15 cellular contexts compared by ENCODE assay signal in the genomic region with DNA sequence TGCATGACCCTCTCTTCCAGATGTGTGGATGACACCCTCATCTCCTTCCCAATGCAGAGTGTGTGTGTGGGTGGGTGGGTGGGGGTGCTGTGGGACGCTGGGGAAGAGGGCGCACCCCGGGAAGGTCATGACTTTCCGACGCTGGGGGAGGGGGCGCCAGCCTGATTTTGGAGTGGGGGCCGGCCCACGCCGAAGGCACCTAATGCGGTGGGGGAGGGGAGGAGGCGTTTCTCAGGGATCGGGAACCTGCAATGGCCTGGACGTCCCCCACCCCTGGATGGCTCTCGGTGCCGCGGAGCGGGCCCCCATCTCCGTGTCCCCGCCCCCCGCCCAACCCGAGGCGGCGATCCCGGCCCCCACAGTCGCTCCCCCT. TPM values are rescaled to one million over a fixed set of nuclear protein-coding genes. Genes with fewer than 3 reads are reported as not detected.
DNase-seq lines count a peak whose midpoint lies in the region; ATAC-seq, FAIRE-seq and TF ChIP-seq lines count a peak whose summit lies in the region.
"Had no signal": no experiment of that assay in that cellular context is flagged by ENCODE, and none has a peak within 500 bp of the region (broad histone marks: within the 10 kb centered on the region; RNA-seq: fewer than 3 reads in every experiment).

No MANE protein-coding gene starts in this region.

- peak overlapping the region; percentile 53 to 83; a peak in 5 of 6 replicates for H3K27ac ChIP-seq in A549
- H3K27ac ChIP-seq in HCT116 (ENCODE audit: low read depth, low read length): no peak overlapping the region
- H3K27ac ChIP-seq in caudate nucleus (ENCODE audit: low read depth, low read length): peak overlapping the region; percentile 96
- H3K27ac ChIP-seq: C4-2B, thyroid gland had no signal

- CTCF ChIA-PET in A549 (lab: Yijun Ruan, JAX) (interaction anchor here (0.7 to 1.3 kb wide), 4 partner anchors 11 to 35 kb away, joined by 3 to 9 read pairs (median 3); no protein-coding TSS in a partner anchor), HCT116 (lab: Charles Lee) (interaction anchor here (1.2 kb wide), 1 partner anchor 12 kb away, joined by 3 read pairs; no protein-coding TSS in a partner anchor)

- no peak overlapping the region for H3K27ac Mint-ChIP-seq in neural crest cell (ENCODE audit: unreplicated experiment)
- H3K27ac Mint-ChIP-seq: natural killer cell had no signal

- DNase-seq in A549 (ENCODE audit: low read depth in 1 of 2, low spot score in 1 of 2): no peak
- no peak for DNase-seq in HCT116 (ENCODE audit: low read depth, low spot score)
- peak in 5 of 61 donors; percentile 27 to 71 (median 60) for DNase-seq in caudate nucleus (lab: John Stamatoyannopoulos, UW)
- no peak for DNase-seq in neural crest cell (ENCODE audit: low read depth, low spot score)
- no peak for DNase-seq in NCI-H2081 treated with DMSO at 0.1 percent for 48 hours (lab: John Stamatoyannopoulos, UW)
- no peak for DNase-seq in pons (ENCODE audit: low spot score)
- no peak for DNase-seq in DMS79 treated with DMSO at 0.1 percent for 48 hours (lab: John Stamatoyannopoulos, UW)
- DNase-seq: activated CD4-positive, CD25-positive, alpha-beta regulatory T cell treated with anti-CD3 and anti-CD28 coated beads, Interleukin-2, amount 50 U/mL, for 72 hours; activated naive CD4-positive, alpha-beta T cell; effector memory CD4-positive, alpha-beta T cell; natural killer cell had no signal

- WGBS in A549 (ENCODE audit: missing lambda C conversion rate): 8% methylated on average over 9 of the region's 25 CpGs

- H3K9me3 Mint-ChIP-seq in neural crest cell: no peaks in the 10 kb centered on the region
- H3K9me3 Mint-ChIP-seq: natural killer cell had no signal

- no peak for FAIRE-seq in A549 (lab: Jason Lieb, UNC)

- H3K9me3 ChIP-seq in A549 (no peaks in the 10 kb centered on the region), HCT116 (ENCODE audit: control insufficient read depth in 1 of 2, insufficient read depth in 1 of 2, low read depth in 1 of 2, low read length in 2 of 2) (no peaks in the 10 kb centered on the region)
- H3K9me3 ChIP-seq: thyroid gland had no signal

- H3K4me2 ChIP-seq in A549 (peak overlapping the region; percentile 99), HCT116 (ENCODE audit: low read length) (peak overlapping the region; percentile 78)

- POLR2A ChIA-PET in A549 (lab: Yijun Ruan, JAX) (no interaction called here), HCT116 (lab: Charles Lee) (interaction anchor here (0.9 kb wide), 1 partner anchor 13 kb away, joined by 4 read pairs; no protein-coding TSS in a partner anchor)

- H3K4me1 Mint-ChIP-seq in neural crest cell: peaks cover 35% of the 10 kb centered on the region

- ATAC-seq in A549: no peak
- ATAC-seq in HCT116: peak; percentile 11; the same call in 1 of the 2 replicates
- no peak for ATAC-seq in GM18909 (IDR thresholded peaks at IDR 0.05; ENCODE audit: poor library complexity, unreplicated experiment)

- TF ChIP-seq CTCF in A549 (IDR thresholded peaks at IDR 0.05) (no peak), HCT116 (IDR thresholded peaks at IDR 0.05 in 2 of 3, conservative IDR thresholded peaks at IDR 0.05 in 1 of 3; ENCODE audit: borderline replicate concordance in 1 of 3, insufficient read depth in 1 of 3, low read depth in 2 of 3, low read length in 2 of 3) (no peak), neural crest cell (conservative IDR thresholded peaks at IDR 0.05) (no peak)

- TF ChIP-seq EP300 in A549 (IDR thresholded peaks at IDR 0.05): no peak

- TF ChIP-seq RAD21 in A549 (conservative IDR thresholded peaks at IDR 0.05 in 1 of 2, IDR thresholded peaks at IDR 0.05 in 1 of 2) (no peak), HCT116 (IDR thresholded peaks at IDR 0.05; ENCODE audit: low read depth) (no peak)

- no peaks in the 10 kb centered on the region for H4K20me1 ChIP-seq in HCT116 (ENCODE audit: insufficient read depth)

- intact Hi-C loops in HCT116 (cut with micrococcal nuclease): no loop called here

- no peak overlapping the region for H2AFZ ChIP-seq in HCT116 (ENCODE audit: low read depth, low read length, poor library complexity, severe bottlenecking)

- RAD21 ChIA-PET in HCT116 (lab: Charles Lee; ENCODE audit: low non-redundant PET in 1 of 2, low total read pairs in 2 of 2, uncharacterized antibody in 2 of 2, unreplicated experiment in 2 of 2): no interaction called here

- H3K9me2 ChIP-seq in HCT116 (ENCODE audit: insufficient read depth): no peaks in the 10 kb centered on the region

- no TSS peak for BruUV-seq in HCT116 (replicated peaks; lab: Mats Ljungman, UMichigan)

- peak overlapping the region; percentile 71 for H3K4me3 Mint-ChIP-seq in neural crest cell
- H3K4me3 Mint-ChIP-seq: natural killer cell had no signal

- H3K36me3 ChIP-seq in HCT116 (ENCODE audit: control insufficient read depth in 1 of 2, insufficient read depth in 2 of 2, low read length in 2 of 2): no peaks in the 10 kb centered on the region
- H3K36me3 ChIP-seq: thyroid gland had no signal

- peak overlapping the region; percentile 42; the same call in 1 of the 2 replicates for H3K9ac ChIP-seq in HCT116 (ENCODE audit: low read length)

- H3K4me1 ChIP-seq in A549: peaks cover 12% of the 10 kb centered on the region
- H3K4me1 ChIP-seq in HCT116 (ENCODE audit: control insufficient read depth in 1 of 2, insufficient read depth in 2 of 2, low read length in 2 of 2): peaks cover 13 to 30% of the 10 kb centered on the region in 2 experiments

- H3K79me2 ChIP-seq in HCT116 (ENCODE audit: insufficient read depth, low read length): no peaks in the 10 kb centered on the region

- peak overlapping the region; percentile 61 for H3K4me3 ChIP-seq in A549
- peak overlapping the region; percentile 51 to 56 for H3K4me3 ChIP-seq in HCT116 (replicated peaks in 1 of 2; ENCODE audit: low read depth in 1 of 2, low read length in 2 of 2)
- H3K4me3 ChIP-seq: thyroid gland had no signal

- peaks cover 74% of the 10 kb centered on the region for H3K27me3 Mint-ChIP-seq in neural crest cell (ENCODE audit: low read depth)

- H3K36me3 Mint-ChIP-seq in neural crest cell (ENCODE audit: low read depth): no peaks in the 10 kb centered on the region
- H3K36me3 Mint-ChIP-seq: natural killer cell had no signal

- H3K27me3 ChIP-seq in HCT116 (ENCODE audit: insufficient read depth, low read length): no peaks in the 10 kb centered on the region

- TF ChIP-seq POLR2A in A549 (IDR thresholded peaks at IDR 0.05; ENCODE audit: low read length): no peak
- no peak for TF ChIP-seq POLR2A in HCT116 (IDR thresholded peaks at IDR 0.05; ENCODE audit: borderline replicate concordance, extremely low read depth, insufficient read depth, insufficient read length)

TF ChIP-seq in A549, 52 proteins besides CTCF, POLR2A, EP300 and RAD21 (continues in another document):
- TF ChIP-seq GATA3 (IDR thresholded peaks at IDR 0.05; ENCODE audit: borderline replicate concordance): no peak
- TF ChIP-seq ATOH8 (CRISPR knock-in tag; IDR thresholded peaks at IDR 0.05; ENCODE audit: low read depth): no peak
- no peak for TF ChIP-seq FOSB (CRISPR knock-in tag; IDR thresholded peaks at IDR 0.05)
- TF ChIP-seq RFX5 (IDR thresholded peaks at IDR 0.05): no peak
- no peak for TF ChIP-seq ELK1 (IDR thresholded peaks at IDR 0.05; ENCODE audit: low read depth, low read length)
- no peak for TF ChIP-seq HDAC2 (IDR thresholded peaks at IDR 0.05)

TF ChIP-seq in HCT116, 20 proteins besides CTCF, POLR2A, EP300 and RAD21 (continues in another document):
- TF ChIP-seq ZFX (IDR thresholded peaks at IDR 0.05) (no peak), EZH2 (IDR thresholded peaks at IDR 0.05) (no peak), MAX (IDR thresholded peaks at IDR 0.05) (no peak), SRF (IDR thresholded peaks at IDR 0.05; ENCODE audit: low read depth) (no peak), YY1 (IDR thresholded peaks at IDR 0.05; ENCODE audit: extremely low read depth, insufficient replicate concordance, low read depth, low read length) (no peak), ZNF274 (IDR thresholded peaks at IDR 0.05; ENCODE audit: low read depth, low read length) (no peak), JUND (IDR thresholded peaks at IDR 0.05) (no peak), SP1 (IDR thresholded peaks at IDR 0.05; ENCODE audit: low read depth) (no peak), FOSL1 (IDR thresholded peaks at IDR 0.05; ENCODE audit: low read depth) (no peak), CBX3 (IDR thresholded peaks at IDR 0.05; ENCODE audit: low read depth) (no peak), EZH2phosphoT487 (IDR thresholded peaks at IDR 0.05; ENCODE audit: borderline replicate concordance) (no peak), ATF3 (IDR thresholded peaks at IDR 0.05) (no peak), ELF1 (IDR thresholded peaks at IDR 0.05; ENCODE audit: borderline replicate concordance, low read depth) (no peak)
- TF ChIP-seq, protein P1, sequence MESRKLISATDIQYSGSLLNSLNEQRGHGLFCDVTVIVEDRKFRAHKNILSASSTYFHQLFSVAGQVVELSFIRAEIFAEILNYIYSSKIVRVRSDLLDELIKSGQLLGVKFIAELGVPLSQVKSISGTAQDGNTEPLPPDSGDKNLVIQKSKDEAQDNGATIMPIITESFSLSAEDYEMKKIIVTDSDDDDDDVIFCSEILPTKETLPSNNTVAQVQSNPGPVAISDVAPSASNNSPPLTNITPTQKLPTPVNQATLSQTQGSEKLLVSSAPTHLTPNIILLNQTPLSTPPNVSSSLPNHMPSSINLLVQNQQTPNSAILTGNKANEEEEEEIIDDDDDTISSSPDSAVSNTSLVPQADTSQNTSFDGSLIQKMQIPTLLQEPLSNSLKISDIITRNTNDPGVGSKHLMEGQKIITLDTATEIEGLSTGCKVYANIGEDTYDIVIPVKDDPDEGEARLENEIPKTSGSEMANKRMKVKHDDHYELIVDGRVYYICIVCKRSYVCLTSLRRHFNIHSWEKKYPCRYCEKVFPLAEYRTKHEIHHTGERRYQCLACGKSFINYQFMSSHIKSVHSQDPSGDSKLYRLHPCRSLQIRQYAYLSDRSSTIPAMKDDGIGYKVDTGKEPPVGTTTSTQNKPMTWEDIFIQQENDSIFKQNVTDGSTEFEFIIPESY (IDR thresholded peaks at IDR 0.05; ENCODE audit: extremely low read depth, insufficient replicate concordance, low read length): no peak

RNA-seq across cellular contexts. Expression of gene SRCIN1, which starts 33.5 kb away (rescaled TPM):
- polyA plus RNA-seq in A549 (2011; rRNA removed) (1.3 and 1.4 TPM in 2 replicates), A549 (2017; fragmentation: RNase III; extraction: RNeasy Plus Mini Kit Qiagen cat#74134 plus additional on column Dnase treatment) (2.1 to 3.4 TPM (median 2.6 TPM) in 3 replicates)
- 1.9 and 2.0 TPM in 2 replicates for polyA plus RNA-seq in A549 (2012; cell fraction: cytosol; rRNA removed)
- 8.0 and 16.8 TPM in 2 replicates for polyA plus RNA-seq in A549 (2012; cell fraction: nucleus; rRNA removed)
- polyA minus RNA-seq in A549 (2011; rRNA and poly(A)+ RNA removed): 1.2 and 2.1 TPM in 2 replicates
- total RNA-seq in HCT116 (2021; ENCODE audit: unreplicated experiment) (10.5 TPM), neural crest cell (8.4 and 8.6 TPM in 2 replicates)
- polyA plus RNA-seq in HCT116 (2012): 5.3 and 6.6 TPM in 2 replicates
- total RNA-seq: RPMI7951 had no signal
